In the genomic region with DNA sequence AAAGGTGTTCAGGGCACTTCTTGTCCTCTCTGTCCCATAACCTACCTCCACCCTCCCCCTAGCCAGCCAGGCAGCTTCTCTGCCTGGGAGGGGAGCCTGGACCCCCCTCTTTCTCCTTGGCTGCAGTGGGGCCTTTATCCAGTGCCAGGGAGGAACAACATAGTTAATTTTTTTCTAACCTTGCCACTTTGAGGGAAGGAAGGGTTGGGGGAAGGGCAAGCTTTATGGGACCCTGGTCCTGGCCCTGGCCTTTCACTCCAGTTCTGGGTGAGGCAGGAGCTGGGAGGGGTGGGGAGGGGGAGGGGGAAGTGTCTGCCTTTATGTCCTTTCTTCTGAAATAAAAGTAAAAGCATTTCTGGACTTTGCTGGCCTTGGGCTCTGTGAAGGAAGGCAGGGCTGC, we compare ENCODE assay signal across 20 cellular contexts. TPM values are rescaled to one million over a fixed set of nuclear protein-coding genes. Genes with fewer than 3 reads are reported as not detected.
DNase-seq lines count a peak whose midpoint lies in the region; ATAC-seq, FAIRE-seq and TF ChIP-seq lines count a peak whose summit lies in the region.
"Had no signal": no experiment of that assay in that cellular context is flagged by ENCODE, and none has a peak within 500 bp of the region (broad histone marks: within the 10 kb centered on the region; RNA-seq: fewer than 3 reads in every experiment).

No MANE protein-coding gene starts in this region.

- H4K12ac ChIP-seq in trophoblast cell (ENCODE audit: low read depth, low read length), result no peak overlapping the region

- H3K36me3 ChIP-seq in H1 (ENCODE audit: control insufficient read depth in 2 of 4, insufficient read depth in 4 of 4, low read length in 3 of 4) (peaks cover 0 to 3% (median 1%) of the 10 kb centered on the region in 4 experiments; a peak in 3 of 8 replicates), trophoblast cell (ENCODE audit: control insufficient read depth in 1 of 2, insufficient read depth in 2 of 2, low read length in 2 of 2) (peaks cover 15 to 19% of the 10 kb centered on the region in 2 experiments)

- H2BK15ac ChIP-seq in H1 (ENCODE audit: low read length), result no peak overlapping the region

- H3K23ac ChIP-seq in H1 (ENCODE audit: insufficient read length) (no peak overlapping the region), trophoblast cell (ENCODE audit: low read length) (no peak overlapping the region)

- peak overlapping the region; percentile 34 for H4K5ac ChIP-seq in H1 (ENCODE audit: insufficient read length, low read depth, low read length)

- peaks cover 10% of the 10 kb centered on the region for H3K27me3 Mint-ChIP-seq in activated naive CD4-positive, alpha-beta T cell treated with anti-CD3 and anti-CD28 coated beads, Interleukin-2, amount 50 U/mL, for 24 hours
- H3K27me3 Mint-ChIP-seq in IgD-negative memory B cell, result peaks cover 22% of the 10 kb centered on the region
- peaks cover 26% of the 10 kb centered on the region for H3K27me3 Mint-ChIP-seq in stimulated activated memory B cell treated with anti-CD40 and anti-IgM and Interleukin-4, amounts not matched to agents 10 μg/mL and 1 μg/mL and 100 μg/mL, for 72 hours

- POLR2A ChIA-PET in H1 (lab: Charles Lee; ENCODE audit: partially characterized antibody), result interaction anchor here (1.2 to 1.8 kb wide), 3 partner anchors 10 to 76 kb away, joined by 3 to 10 read pairs (median 4); a partner anchor contains a TSS

- no peak for TF ChIP-seq RAD21 in H1 (IDR thresholded peaks at IDR 0.05 in 1 of 2, conservative IDR thresholded peaks at IDR 0.05 in 1 of 2; ENCODE audit: low read depth in 2 of 2, low read length in 2 of 2)

- peaks cover 17% of the 10 kb centered on the region for H3K4me1 Mint-ChIP-seq in activated naive CD4-positive, alpha-beta T cell treated with anti-CD3 and anti-CD28 coated beads, Interleukin-2, amount 50 U/mL, for 24 hours
- peaks cover 0 to 11% (median 7%) of the 10 kb centered on the region in 3 donors for H3K4me1 Mint-ChIP-seq in IgD-negative memory B cell
- H3K4me1 Mint-ChIP-seq in stimulated activated memory B cell treated with anti-CD40 and anti-IgM and Interleukin-4, amounts not matched to agents 10 μg/mL and 1 μg/mL and 100 μg/mL, for 72 hours, result peaks cover 24% of the 10 kb centered on the region

- TF ChIP-seq EP300 in H1 (IDR thresholded peaks at IDR 0.05; ENCODE audit: borderline replicate concordance in 1 of 2, low read depth in 2 of 2, low read length in 2 of 2), result no peak

- no peak for FAIRE-seq in H1 (lab: Jason Lieb, UNC)
- FAIRE-seq: GM12892, RCC 7860 had no signal

- H3K4me1 ChIP-seq in H1 (replicated peaks in 1 of 4; ENCODE audit: control insufficient read depth in 3 of 4, insufficient read depth in 4 of 4, low read length in 3 of 4) (peaks cover 14 to 46% (median 33%) of the 10 kb centered on the region in 4 experiments), trophoblast cell (ENCODE audit: control insufficient read depth in 1 of 2, insufficient read depth in 2 of 2, low read length in 2 of 2) (peaks cover 56 to 71% of the 10 kb centered on the region in 2 experiments)

- peaks cover 3% of the 10 kb centered on the region for H3K36me3 Mint-ChIP-seq in activated naive CD4-positive, alpha-beta T cell treated with anti-CD3 and anti-CD28 coated beads, Interleukin-2, amount 50 U/mL, for 24 hours
- H3K36me3 Mint-ChIP-seq in activated naive CD4-positive, alpha-beta T cell treated with anti-CD3 and anti-CD28 coated beads, Interleukin-2, amount 50 U/mL, for 72 hours, result peaks cover 10 to 17% of the 10 kb centered on the region in 2 donors
- no peaks in the 10 kb centered on the region for H3K36me3 Mint-ChIP-seq in IgD-negative memory B cell
- H3K36me3 Mint-ChIP-seq in stimulated activated memory B cell treated with anti-CD40 and anti-IgM and Interleukin-4, amounts not matched to agents 10 μg/mL and 1 μg/mL and 100 μg/mL, for 72 hours, result peaks cover 49% of the 10 kb centered on the region

- no peak for TF ChIP-seq POLR2A in H1 (IDR thresholded peaks at IDR 0.05; ENCODE audit: control extremely low read depth in 1 of 2, low read depth in 2 of 2, low read length in 2 of 2)

- H3K18ac ChIP-seq in H1 (ENCODE audit: extremely low read depth, low read length), result no peak overlapping the region
- H3K18ac ChIP-seq in trophoblast cell (ENCODE audit: low read length), result no peak overlapping the region

- H2AFZ ChIP-seq in H1 (ENCODE audit: low read length) (no peak overlapping the region), trophoblast cell (ENCODE audit: insufficient read depth, low read length, poor library complexity) (no peak overlapping the region)

- H3K9ac ChIP-seq in H1 (replicated peaks in 1 of 4; ENCODE audit: extremely low read depth in 1 of 4, low read depth in 3 of 4, low read length in 3 of 4) (no peak overlapping the region), trophoblast cell (ENCODE audit: low read length) (no peak overlapping the region)

- no peak overlapping the region for H3K27ac Mint-ChIP-seq in activated naive CD4-positive, alpha-beta T cell treated with anti-CD3 and anti-CD28 coated beads, Interleukin-2, amount 50 U/mL, for 24 hours
- H3K27ac Mint-ChIP-seq in activated naive CD4-positive, alpha-beta T cell treated with anti-CD3 and anti-CD28 coated beads, Interleukin-2, amount 50 U/mL, for 72 hours, result no peak overlapping the region
- peak overlapping the region in 1 of 3 donors; percentile 78 for H3K27ac Mint-ChIP-seq in IgD-negative memory B cell
- no peak overlapping the region for H3K27ac Mint-ChIP-seq in stimulated activated memory B cell treated with anti-CD40 and anti-IgM and Interleukin-4, amounts not matched to agents 10 μg/mL and 1 μg/mL and 100 μg/mL, for 72 hours

- H3K4me3 Mint-ChIP-seq in activated naive CD4-positive, alpha-beta T cell treated with anti-CD3 and anti-CD28 coated beads, Interleukin-2, amount 50 U/mL, for 24 hours, result peak overlapping the region; percentile 47
- H3K4me3 Mint-ChIP-seq in IgD-negative memory B cell, result peak overlapping the region; percentile 4 to 59 (median 25)
- H3K4me3 Mint-ChIP-seq in stimulated activated memory B cell treated with anti-CD40 and anti-IgM and Interleukin-4, amounts not matched to agents 10 μg/mL and 1 μg/mL and 100 μg/mL, for 72 hours, result no peak overlapping the region

- peaks cover 22% of the 10 kb centered on the region; the same call in 1 of the 2 replicates for H3K23me2 ChIP-seq in H1 (ENCODE audit: low read depth, low read length)

- H4K91ac ChIP-seq in H1 (replicated peaks; ENCODE audit: insufficient read length, low read length), result no peak overlapping the region
- H4K91ac ChIP-seq in trophoblast cell (ENCODE audit: low read depth, low read length), result peak overlapping the region; percentile 29

- ATAC-seq in activated naive CD4-positive, alpha-beta T cell treated with anti-CD3 and anti-CD28 coated beads, Interleukin-2, amount 50 U/mL, for 72 hours, result no peak
- ATAC-seq in stimulated activated memory B cell treated with anti-CD40 and anti-IgM and Interleukin-4, amounts not matched to agents 10 μg/mL and 1 μg/mL and 100 μg/mL, for 72 hours, result no peak
- no peak for ATAC-seq in stimulated activated naive CD8-positive, alpha-beta T cell treated with anti-CD3 and anti-CD28 coated beads, Interleukin-15, Interleukin-2, amounts not matched to agents 100 U/mL and 50 U/mL, for 24 hours
- ATAC-seq: K562 had no signal

- no peak overlapping the region for H3K14ac ChIP-seq in H1 (ENCODE audit: insufficient read length)
- H3K14ac ChIP-seq in trophoblast cell (ENCODE audit: low read length), result no peak overlapping the region

- H2BK20ac ChIP-seq in H1 (ENCODE audit: low read length), result peak overlapping the region; percentile 90; the same call in 1 of the 2 replicates

- no peak overlapping the region for H3K56ac ChIP-seq in H1 (replicated peaks; ENCODE audit: insufficient read length, low read depth, low read length)

- H2BK5ac ChIP-seq in H1 (ENCODE audit: low read depth, low read length) (no peak overlapping the region), trophoblast cell (ENCODE audit: low read depth, low read length, poor library complexity) (peak overlapping the region; percentile 18)

- H4K8ac ChIP-seq in H1 (ENCODE audit: extremely low read depth, insufficient read depth, low read length), result no peak overlapping the region
- no peak overlapping the region for H4K8ac ChIP-seq in trophoblast cell (ENCODE audit: low read depth, low read length)

- H2BK120ac ChIP-seq in H1 (replicated peaks; ENCODE audit: low read depth, low read length) (no peak overlapping the region), trophoblast cell (ENCODE audit: insufficient read depth, low read length, poor library complexity) (peak overlapping the region; percentile 18)

- CTCF ChIA-PET in H1 (lab: Charles Lee; ENCODE audit: partially characterized antibody), result interaction anchor here (1.1 to 7.6 kb wide), 5 partner anchors 9 to 121 kb away, joined by 3 to 115 read pairs (median 4); no protein-coding TSS in a partner anchor

- DNase-seq in activated naive CD4-positive, alpha-beta T cell treated with anti-CD3 and anti-CD28 coated beads, Interleukin-2, amount 50 U/mL, for 72 hours (ENCODE audit: low spot score in 2 of 2), result no peak
- DNase-seq in H1 (ENCODE audit: low read depth in 1 of 2, low spot score in 2 of 2) (no peak), trophoblast cell (no peak), hepatic stellate cell (ENCODE audit: low spot score) (no peak)
- DNase-seq in stimulated activated naive CD8-positive, alpha-beta T cell treated with anti-CD3 and anti-CD28 coated beads, Interleukin-15, Interleukin-2, amounts not matched to agents 100 U/mL and 50 U/mL, for 24 hours, result no peak
- DNase-seq: COR-L47, DMS153, NCI-H1436, NCI-H2029 treated with DMSO at 0.1 percent for 48 hours, NCI-H510A treated with DMSO at 0.1 percent for 48 hours, NCI-H82, SHP77 treated with DMSO at 0.1 percent for 48 hours had no signal

- H3K4ac ChIP-seq in H1 (replicated peaks; ENCODE audit: insufficient read length, low read depth, low read length), result no peak overlapping the region
- H3K4ac ChIP-seq in trophoblast cell (ENCODE audit: low read depth, low read length), result peak overlapping the region; percentile 30

- H3K4me2 ChIP-seq in H1 (ENCODE audit: insufficient read depth in 1 of 2, low read depth in 2 of 2, low read length in 2 of 2) (peak overlapping the region; percentile 18 to 44; a peak in 2 of 4 replicates), trophoblast cell (ENCODE audit: low read length) (no peak overlapping the region)

- H3K27ac ChIP-seq in H1 (ENCODE audit: low read depth, low read length) (no peak overlapping the region), trophoblast cell (ENCODE audit: low read depth, low read length) (peak overlapping the region; percentile 90)

- H3K79me1 ChIP-seq in H1 (ENCODE audit: low read depth, low read length), result no peaks in the 10 kb centered on the region
- H3K79me1 ChIP-seq in trophoblast cell (ENCODE audit: low read length), result peaks cover 17% of the 10 kb centered on the region

- H2AK5ac ChIP-seq in H1 (ENCODE audit: low read depth, low read length) (no peak overlapping the region; the same call in 1 of the 2 replicates), trophoblast cell (ENCODE audit: low read length) (no peak overlapping the region)

- no peak overlapping the region for H2BK12ac ChIP-seq in H1 (ENCODE audit: low read depth, low read length)
- peak overlapping the region; percentile 20 for H2BK12ac ChIP-seq in trophoblast cell (ENCODE audit: low read length)

- H3K27me3 ChIP-seq in H1 (replicated peaks in 1 of 4; ENCODE audit: control insufficient read depth in 3 of 4, extremely low read depth in 1 of 4, insufficient read depth in 3 of 4, low read length in 3 of 4) (peaks cover 3 to 29% (median 19%) of the 10 kb centered on the region in 4 experiments), trophoblast cell (ENCODE audit: insufficient read depth, low read length) (peaks cover 2% of the 10 kb centered on the region)

- peaks cover 7% of the 10 kb centered on the region in 2 experiments for H4K20me1 ChIP-seq in H1 (replicated peaks in 1 of 2; ENCODE audit: control insufficient read depth in 1 of 2, insufficient read depth in 2 of 2, low read length in 2 of 2)

- no peaks in the 10 kb centered on the region for H3K9me3 ChIP-seq in H1 (ENCODE audit: insufficient read depth in 2 of 2, low read depth in 1 of 2, low read length in 1 of 2)
- no peaks in the 10 kb centered on the region for H3K9me3 ChIP-seq in trophoblast cell (ENCODE audit: insufficient read depth, low read depth, low read length)

- H3K9me3 Mint-ChIP-seq in activated naive CD4-positive, alpha-beta T cell treated with anti-CD3 and anti-CD28 coated beads, Interleukin-2, amount 50 U/mL, for 24 hours, result no peaks in the 10 kb centered on the region
- H3K9me3 Mint-ChIP-seq in activated naive CD4-positive, alpha-beta T cell treated with anti-CD3 and anti-CD28 coated beads, Interleukin-2, amount 50 U/mL, for 72 hours, result no peaks in the 10 kb centered on the region
- peaks cover 0 to 4% (median 0%) of the 10 kb centered on the region in 3 donors for H3K9me3 Mint-ChIP-seq in IgD-negative memory B cell
- H3K9me3 Mint-ChIP-seq in stimulated activated memory B cell treated with anti-CD40 and anti-IgM and Interleukin-4, amounts not matched to agents 10 μg/mL and 1 μg/mL and 100 μg/mL, for 72 hours, result no peaks in the 10 kb centered on the region

- H3K79me2 ChIP-seq in H1 (ENCODE audit: control insufficient read depth in 1 of 2, insufficient read depth in 2 of 2, low read length in 2 of 2) (no peaks in the 10 kb centered on the region), trophoblast cell (ENCODE audit: control insufficient read depth, insufficient read depth, low read length, poor library complexity) (no peaks in the 10 kb centered on the region)

- TF ChIP-seq CTCF in H1 (IDR thresholded peaks at IDR 0.05; ENCODE audit: control extremely low read depth in 1 of 3, insufficient read depth in 1 of 3, low read depth in 1 of 3, low read length in 3 of 3), result no peak

- no peak overlapping the region for H3K4me3 ChIP-seq in H1 (ENCODE audit: extremely low read depth in 1 of 4, insufficient read depth in 2 of 4, low read depth in 3 of 4, low read length in 4 of 4)
- no peak overlapping the region for H3K4me3 ChIP-seq in trophoblast cell (ENCODE audit: low read depth, low read length)
- H3K4me3 ChIP-seq: K562 had no signal

RNA-seq across cellular contexts. Expression of a gene that starts 4.5 kb away (rescaled TPM):
- total RNA-seq in activated naive CD4-positive, alpha-beta T cell treated with anti-CD3 and anti-CD28 coated beads, Interleukin-2, amount 50 U/mL, for 72 hours, result not detected
- polyA plus RNA-seq in IgD-negative memory B cell (not detected), H1 (2011; rRNA removed) (1.6 and 3.0 TPM in 2 replicates)
- 7.0 and 7.4 TPM in 2 replicates for total RNA-seq in H1 (2021; fragmentation: NEBNext Ultra II Directional; extraction: Animal tissue kit (Norgen Biotek cat#: 25700))
- 2.2 TPM for polyA plus RNA-seq in H1 (2011; cell fraction: cytosol; rRNA removed)
- 4.2 TPM for polyA plus RNA-seq in H1 (2011; cell fraction: nucleus; rRNA removed)
- 8.2 to 13.3 TPM (median 11.5 TPM) in 4 replicates for polyA plus RNA-seq in H1 (2012, experiment 1 of 2)
- polyA plus RNA-seq in H1 (2012, experiment 2 of 2), result 6.6 TPM
- 29.9 TPM for polyA plus RNA-seq in H1 (2013, experiment 1 of 2)
- 28.2 TPM for polyA plus RNA-seq in H1 (2013, experiment 2 of 2)
- polyA minus RNA-seq in H1 (2011; rRNA and poly(A)+ RNA removed), result 0.19 and 0.20 TPM in 2 replicates
- polyA minus RNA-seq in H1 (2011; cell fraction: cytosol; rRNA and poly(A)+ RNA removed), result 3.1 TPM
- polyA minus RNA-seq in H1 (2011; cell fraction: nucleus; rRNA and poly(A)+ RNA removed), result 1.2 TPM
- polyA plus RNA-seq in trophoblast cell (2013), result 6.3 and 7.2 TPM in 2 replicates

RNA-seq across cellular contexts. Expression of a gene that starts 6.6 kb away (rescaled TPM):
- 10 to 100 TPM; 26.3 to 48.2 TPM for total RNA-seq in activated naive CD4-positive, alpha-beta T cell treated with anti-CD3 and anti-CD28 coated beads, Interleukin-2, amount 50 U/mL, for 72 hours
- polyA plus RNA-seq in IgD-negative memory B cell (8.3 TPM), H1 (2011; rRNA removed) (59.3 and 72.3 TPM in 2 replicates)
- total RNA-seq in H1 (2021; fragmentation: NEBNext Ultra II Directional; extraction: Animal tissue kit (Norgen Biotek cat#: 25700)), result 56.0 and 56.1 TPM in 2 replicates
- 115 TPM for polyA plus RNA-seq in H1 (2011; cell fraction: cytosol; rRNA removed)
- polyA plus RNA-seq in H1 (2011; cell fraction: nucleus; rRNA removed), result 109 TPM
- polyA plus RNA-seq in H1 (2012, experiment 1 of 2), result 81.1 to 105 TPM (median 95.8 TPM) in 4 replicates
- 90.0 TPM for polyA plus RNA-seq in H1 (2012, experiment 2 of 2)
- polyA plus RNA-seq in H1 (2013, experiment 1 of 2), result 35.2 TPM
- polyA plus RNA-seq in H1 (2013, experiment 2 of 2), result 33.6 TPM
- polyA minus RNA-seq in H1 (2011; rRNA and poly(A)+ RNA removed), result 47.0 and 58.4 TPM in 2 replicates
- 17.9 TPM for polyA minus RNA-seq in H1 (2011; cell fraction: cytosol; rRNA and poly(A)+ RNA removed)
- polyA minus RNA-seq in H1 (2011; cell fraction: nucleus; rRNA and poly(A)+ RNA removed), result 16.7 TPM
- 59.2 and 61.3 TPM in 2 replicates for polyA plus RNA-seq in trophoblast cell (2013)

RNA-seq across cellular contexts. Expression of a gene that starts 19.2 kb away (rescaled TPM):
- total RNA-seq in activated naive CD4-positive, alpha-beta T cell treated with anti-CD3 and anti-CD28 coated beads, Interleukin-2, amount 50 U/mL, for 72 hours, result not detected
- polyA plus RNA-seq in IgD-negative memory B cell (not detected), H1 (2011; rRNA removed) (0.26 and 0.47 TPM in 2 replicates)
- total RNA-seq in H1 (2021; fragmentation: NEBNext Ultra II Directional; extraction: Animal tissue kit (Norgen Biotek cat#: 25700)), result 0.84 and 1.0 TPM in 2 replicates
- 1.1 TPM for polyA plus RNA-seq in H1 (2011; cell fraction: cytosol; rRNA removed)
- polyA plus RNA-seq in H1 (2011; cell fraction: nucleus; rRNA removed), result 1.7 TPM
- 0.62 to 1.2 TPM (median 0.80 TPM) in 4 replicates for polyA plus RNA-seq in H1 (2012, experiment 1 of 2)
- 0.59 TPM for polyA plus RNA-seq in H1 (2012, experiment 2 of 2)
- polyA plus RNA-seq in H1 (2013, experiment 1 of 2), result 0.55 TPM
- polyA plus RNA-seq in H1 (2013, experiment 2 of 2), result 0.37 TPM
- polyA minus RNA-seq in H1 (2011; rRNA and poly(A)+ RNA removed), result 0.16 TPM in 1 of 2 replicates, not detected in the other
- not detected for polyA minus RNA-seq in H1 (2011; cell fraction: cytosol; rRNA and poly(A)+ RNA removed)
- 1.00 TPM for polyA minus RNA-seq in H1 (2011; cell fraction: nucleus; rRNA and poly(A)+ RNA removed)
- not detected in 2 replicates for polyA plus RNA-seq in trophoblast cell (2013)
- total RNA-seq: H4, K562 had no signal

RNA-seq across cellular contexts. Expression of a gene that starts 34.0 kb away (rescaled TPM):
- total RNA-seq in activated naive CD4-positive, alpha-beta T cell treated with anti-CD3 and anti-CD28 coated beads, Interleukin-2, amount 50 U/mL, for 72 hours, result under 1 TPM; 0.18 to 0.27 TPM
- polyA plus RNA-seq in IgD-negative memory B cell, result not detected
- total RNA-seq in H1 (2021; fragmentation: NEBNext Ultra II Directional; extraction: Animal tissue kit (Norgen Biotek cat#: 25700)), result 5.6 and 6.8 TPM in 2 replicates
- 3.7 and 3.8 TPM in 2 replicates for polyA plus RNA-seq in H1 (2011; rRNA removed)
- polyA plus RNA-seq in H1 (2011; cell fraction: cytosol; rRNA removed), result 3.4 TPM
- polyA plus RNA-seq in H1 (2011; cell fraction: nucleus; rRNA removed), result 2.8 TPM
- 2.5 to 2.9 TPM (median 2.7 TPM) in 4 replicates for polyA plus RNA-seq in H1 (2012, experiment 1 of 2)
- 1.9 TPM for polyA plus RNA-seq in H1 (2012, experiment 2 of 2)
- polyA plus RNA-seq in H1 (2013, experiment 1 of 2), result 20.1 TPM
- polyA plus RNA-seq in H1 (2013, experiment 2 of 2), result 28.6 TPM
- polyA minus RNA-seq in H1 (2011; rRNA and poly(A)+ RNA removed), result 4.2 and 4.4 TPM in 2 replicates
- polyA minus RNA-seq in H1 (2011; cell fraction: cytosol; rRNA and poly(A)+ RNA removed), result 1.9 TPM
- polyA minus RNA-seq in H1 (2011; cell fraction: nucleus; rRNA and poly(A)+ RNA removed), result 1.00 TPM
- polyA plus RNA-seq in trophoblast cell (2013), result 148 and 173 TPM in 2 replicates

RNA-seq across cellular contexts. Expression of a gene that starts 39.9 kb away (rescaled TPM):
- total RNA-seq in activated naive CD4-positive, alpha-beta T cell treated with anti-CD3 and anti-CD28 coated beads, Interleukin-2, amount 50 U/mL, for 72 hours, result not detected
- polyA plus RNA-seq in IgD-negative memory B cell, result not detected
- total RNA-seq in H1 (2021; fragmentation: NEBNext Ultra II Directional; extraction: Animal tissue kit (Norgen Biotek cat#: 25700)), result 0.82 TPM in 1 of 2 replicates, not detected in the other
- polyA plus RNA-seq in H1 (2011; rRNA removed), result 0.21 and 0.58 TPM in 2 replicates
- polyA plus RNA-seq in H1 (2011; cell fraction: cytosol; rRNA removed), result 0.48 TPM
- 0.76 TPM for polyA plus RNA-seq in H1 (2011; cell fraction: nucleus; rRNA removed)
- 0.23 to 0.61 TPM (median 0.24 TPM) in 3 of 4 replicates, not detected in the other for polyA plus RNA-seq in H1 (2012, experiment 1 of 2)
- 0.14 TPM for polyA plus RNA-seq in H1 (2012, experiment 2 of 2)
- 0.59 TPM for polyA plus RNA-seq in H1 (2013, experiment 1 of 2)
- polyA plus RNA-seq in H1 (2013, experiment 2 of 2), result 0.72 TPM
- 1.9 TPM in 1 of 2 replicates, not detected in the other for polyA minus RNA-seq in H1 (2011; rRNA and poly(A)+ RNA removed)
- not detected for polyA minus RNA-seq in H1 (2011; cell fraction: cytosol; rRNA and poly(A)+ RNA removed)
- 1.3 TPM for polyA minus RNA-seq in H1 (2011; cell fraction: nucleus; rRNA and poly(A)+ RNA removed)
- polyA plus RNA-seq in trophoblast cell (2013), result 0.04 TPM in 1 of 2 replicates, not detected in the other
- total RNA-seq: A172, H4, K562 had no signal
